In the genomic region with DNA sequence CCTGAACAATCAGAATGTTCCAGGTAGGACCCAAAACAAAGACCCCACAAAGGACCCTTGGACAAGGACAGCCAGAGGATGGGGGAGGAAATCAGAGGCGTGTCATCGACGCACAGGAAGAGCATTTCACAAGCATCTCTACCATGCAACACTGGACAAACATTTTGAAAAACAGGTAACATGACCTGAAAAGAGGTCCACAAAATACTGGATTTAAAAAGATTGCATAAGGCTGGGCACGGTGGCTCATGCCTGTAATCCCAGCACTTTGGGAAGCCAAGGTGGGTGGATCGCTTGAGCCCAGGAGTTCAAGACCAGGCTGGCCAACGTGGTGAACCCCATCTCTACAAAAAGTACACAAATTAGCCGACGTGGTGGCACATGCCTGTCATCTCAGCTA, we compare ENCODE assay signal across 32 cellular contexts.
"Had no signal": no experiment of that assay in that cellular context is flagged by ENCODE, and none has a peak within 500 bp of the region (broad histone marks: within the 10 kb centered on the region; RNA-seq: fewer than 3 reads in every experiment).

No MANE protein-coding gene starts in this region.

- H3K36me3 Mint-ChIP-seq: activated CD4-positive, alpha-beta memory T cell treated with anti-CD3 and anti-CD28 coated beads for 36 hours; activated CD8-positive, alpha-beta memory T cell treated with anti-CD3 and anti-CD28 coated beads, Interleukin-2, amount 10 ng/mL, durations not matched to agents 7 days and 5 days; activated naive CD4-positive, alpha-beta T cell treated with anti-CD3 and anti-CD28 coated beads, Interleukin-2, amount 50 U/mL, for 24 hours; activated naive CD8-positive, alpha-beta T cell treated with anti-CD3 and anti-CD28 coated beads for 36 hours; T-cell had no signal

- H3K27ac ChIP-seq: adrenal gland, body of pancreas, colonic mucosa, epithelial cell of prostate, esophagus squamous epithelium, gastroesophageal sphincter had no signal

- H3K4me3 Mint-ChIP-seq: activated CD4-positive, alpha-beta memory T cell treated with anti-CD3 and anti-CD28 coated beads for 36 hours; activated CD4-positive, alpha-beta T cell treated with anti-CD3 and anti-CD28 coated beads for 36 hours; activated CD4-positive, alpha-beta T cell treated with anti-CD3 and anti-CD28 coated beads, Interleukin-2, amount 10 ng/mL, durations not matched to agents 24 days and 14 days; activated CD8-positive, alpha-beta memory T cell treated with anti-CD3 and anti-CD28 coated beads, Interleukin-2, amount 10 ng/mL, durations not matched to agents 7 days and 5 days; activated CD8-positive, alpha-beta T cell treated with anti-CD3 and anti-CD28 coated beads, Interleukin-2, amount 10 ng/mL, durations not matched to agents 7 days and 5 days; activated naive CD4-positive, alpha-beta T cell treated with anti-CD3 and anti-CD28 coated beads for 36 hours; activated naive CD4-positive, alpha-beta T cell treated with anti-CD3 and anti-CD28 coated beads, Interleukin-2, amount 50 U/mL, for 24 hours; activated naive CD8-positive, alpha-beta T cell treated with anti-CD3 and anti-CD28 coated beads for 36 hours; activated naive CD8-positive, alpha-beta T cell treated with anti-CD3 and anti-CD28 coated beads, Interleukin-2, amount 50 U/mL, for 24 hours; activated T-helper 1 cell treated with anti-CD3 and anti-CD28 coated beads, Interleukin-12 subunit alpha, Interleukin-12 subunit beta, Interleukin-2, Interleukin-4 antibody, amounts not matched to agents 30 ng/mL and 10 ng/mL and 1 ng/mL, durations not matched to agents 14 hours and 24 hours and 36 hours; dendritic cell treated with granulocyte-macrophage colony-stimulating factor and Interleukin-4, amounts not matched to agents 40 ng/mL and 50 ng/mL, for 4 days; effector memory CD8-positive, alpha-beta T cell; T-cell; T-helper 1 cell treated with Interleukin-12 subunit alpha and Interleukin-12 subunit beta and Interleukin-4 antibody, amounts not matched to agents 30 μg/mL and 1 μg/mL, for 36 hours had no signal

- H3K27me3 ChIP-seq: adrenal gland, body of pancreas, colonic mucosa, esophagus squamous epithelium, gastroesophageal sphincter had no signal

- H3K27ac Mint-ChIP-seq: activated CD4-positive, alpha-beta memory T cell treated with anti-CD3 and anti-CD28 coated beads for 36 hours; activated CD4-positive, alpha-beta T cell treated with anti-CD3 and anti-CD28 coated beads for 36 hours; activated CD4-positive, alpha-beta T cell treated with anti-CD3 and anti-CD28 coated beads, Interleukin-2, amount 10 ng/mL, durations not matched to agents 24 days and 14 days; activated CD8-positive, alpha-beta memory T cell treated with anti-CD3 and anti-CD28 coated beads, Interleukin-2, amount 10 ng/mL, durations not matched to agents 7 days and 5 days; activated CD8-positive, alpha-beta T cell treated with anti-CD3 and anti-CD28 coated beads, Interleukin-2, amount 10 ng/mL, durations not matched to agents 7 days and 5 days; activated naive CD4-positive, alpha-beta T cell treated with anti-CD3 and anti-CD28 coated beads for 36 hours; activated naive CD4-positive, alpha-beta T cell treated with anti-CD3 and anti-CD28 coated beads, Interleukin-2, amount 50 U/mL, for 24 hours; activated naive CD8-positive, alpha-beta T cell treated with anti-CD3 and anti-CD28 coated beads for 36 hours; activated naive CD8-positive, alpha-beta T cell treated with anti-CD3 and anti-CD28 coated beads, Interleukin-2, amount 50 U/mL, for 24 hours; activated T-helper 1 cell treated with anti-CD3 and anti-CD28 coated beads, Interleukin-12 subunit alpha, Interleukin-12 subunit beta, Interleukin-2, Interleukin-4 antibody, amounts not matched to agents 30 ng/mL and 10 ng/mL and 1 ng/mL, durations not matched to agents 14 hours and 24 hours and 36 hours; activated T-helper 2 cell treated with anti-CD3 and anti-CD28 coated beads, Interferon-gamma antibody, Interleukin-2, Interleukin-4, amounts not matched to agents 10 μg/mL and 5 μg/mL and 100 μg/mL, durations not matched to agents 14 hours and 24 hours and 36 hours; dendritic cell treated with granulocyte-macrophage colony-stimulating factor and Interleukin-4, amounts not matched to agents 40 ng/mL and 50 ng/mL, for 4 days; effector memory CD8-positive, alpha-beta T cell; T-cell; T-helper 1 cell treated with Interleukin-12 subunit alpha and Interleukin-12 subunit beta and Interleukin-4 antibody, amounts not matched to agents 30 μg/mL and 1 μg/mL, for 36 hours had no signal

- ATAC-seq: activated CD4-positive, alpha-beta T cell treated with anti-CD3 and anti-CD28 coated beads for 36 hours; activated CD8-positive, alpha-beta memory T cell treated with anti-CD3 and anti-CD28 coated beads, Interleukin-2, amount 10 ng/mL, durations not matched to agents 7 days and 5 days; activated CD8-positive, alpha-beta T cell treated with anti-CD3 and anti-CD28 coated beads, Interleukin-2, amount 10 ng/mL, durations not matched to agents 7 days and 5 days; activated naive CD8-positive, alpha-beta T cell treated with anti-CD3 and anti-CD28 coated beads, Interleukin-2, amount 50 U/mL, for 24 hours; body of pancreas; effector memory CD8-positive, alpha-beta T cell; gastroesophageal sphincter; T-cell had no signal

- DNase-seq: activated CD4-positive, alpha-beta memory T cell treated with anti-CD3 and anti-CD28 coated beads for 36 hours; activated CD4-positive, alpha-beta T cell treated with anti-CD3 and anti-CD28 coated beads for 36 hours; activated CD4-positive, alpha-beta T cell treated with anti-CD3 and anti-CD28 coated beads, Interleukin-2, amount 10 ng/mL, durations not matched to agents 24 days and 14 days; activated CD4-positive, CD25-positive, alpha-beta regulatory T cell; activated CD4-positive, CD25-positive, alpha-beta regulatory T cell treated with anti-CD3 and anti-CD28 coated beads, Interleukin-2, amount 50 U/mL, for 72 hours; activated CD8-positive, alpha-beta memory T cell treated with anti-CD3 and anti-CD28 coated beads, Interleukin-2, amount 10 ng/mL, durations not matched to agents 7 days and 5 days; activated CD8-positive, alpha-beta memory T cell treated with anti-CD3 and anti-CD28 coated beads, Interleukin-2, amount 50 U/mL, for 4 hours; activated CD8-positive, alpha-beta T cell treated with anti-CD3 and anti-CD28 coated beads, Interleukin-2, amount 10 ng/mL, durations not matched to agents 7 days and 5 days; activated effector memory CD4-positive, alpha-beta T cell treated with anti-CD3 and anti-CD28 coated beads, Interleukin-2, amount 50 U/mL, for 16 hours; activated naive CD4-positive, alpha-beta T cell treated with anti-CD3 and anti-CD28 coated beads for 36 hours; activated naive CD8-positive, alpha-beta T cell treated with anti-CD3 and anti-CD28 coated beads for 36 hours; activated naive CD8-positive, alpha-beta T cell treated with anti-CD3 and anti-CD28 coated beads, Interleukin-2, amount 50 U/mL, for 24 hours; activated T-cell treated with anti-CD3 and anti-CD28 coated beads, Interleukin-2, amount 50 U/mL, for 1 hour; activated T-cell treated with anti-CD3 and anti-CD28 coated beads, Interleukin-2, amount 50 U/mL, for 48 hours; adrenal gland; aorta; body of pancreas; cerebellar nuclear complex; colonic mucosa; effector CD4-positive, alpha-beta T cell; effector memory CD8-positive, alpha-beta T cell; esophagus squamous epithelium; foreskin melanocyte; SW 1271; T-cell had no signal

- H3K9me3 Mint-ChIP-seq: activated CD4-positive, alpha-beta memory T cell treated with anti-CD3 and anti-CD28 coated beads for 36 hours; activated CD4-positive, alpha-beta T cell treated with anti-CD3 and anti-CD28 coated beads, Interleukin-2, amount 10 ng/mL, durations not matched to agents 24 days and 14 days; activated naive CD4-positive, alpha-beta T cell treated with anti-CD3 and anti-CD28 coated beads for 36 hours; activated naive CD4-positive, alpha-beta T cell treated with anti-CD3 and anti-CD28 coated beads, Interleukin-2, amount 50 U/mL, for 24 hours; activated naive CD8-positive, alpha-beta T cell treated with anti-CD3 and anti-CD28 coated beads for 36 hours; activated naive CD8-positive, alpha-beta T cell treated with anti-CD3 and anti-CD28 coated beads, Interleukin-2, amount 50 U/mL, for 24 hours; activated T-helper 1 cell treated with anti-CD3 and anti-CD28 coated beads, Interleukin-12 subunit alpha, Interleukin-12 subunit beta, Interleukin-2, Interleukin-4 antibody, amounts not matched to agents 30 ng/mL and 10 ng/mL and 1 ng/mL, durations not matched to agents 14 hours and 24 hours and 36 hours; dendritic cell treated with granulocyte-macrophage colony-stimulating factor and Interleukin-4, amounts not matched to agents 40 ng/mL and 50 ng/mL, for 4 days; effector memory CD8-positive, alpha-beta T cell; T-cell; T-helper 1 cell treated with Interleukin-12 subunit alpha and Interleukin-12 subunit beta and Interleukin-4 antibody, amounts not matched to agents 30 μg/mL and 1 μg/mL, for 36 hours had no signal

- H3K4me1 Mint-ChIP-seq: activated CD4-positive, alpha-beta T cell treated with anti-CD3 and anti-CD28 coated beads for 36 hours; activated naive CD4-positive, alpha-beta T cell treated with anti-CD3 and anti-CD28 coated beads, Interleukin-2, amount 50 U/mL, for 24 hours; activated naive CD8-positive, alpha-beta T cell treated with anti-CD3 and anti-CD28 coated beads for 36 hours; activated naive CD8-positive, alpha-beta T cell treated with anti-CD3 and anti-CD28 coated beads, Interleukin-2, amount 50 U/mL, for 24 hours; T-cell had no signal

- H3K4me3 ChIP-seq: adrenal gland, body of pancreas, colonic mucosa, esophagus squamous epithelium, gastroesophageal sphincter had no signal
